14 cellular contexts compared by ENCODE assay signal in genomic region chr2:207241198-207241597, GRCh38.
A peak's percentile ranks its signal among the peaks of the same experiment; 100 is the strongest.
DNase-seq lines count a peak whose midpoint lies in the region; ATAC-seq lines count a peak whose summit lies in the region.
"Had no signal": no experiment of that assay in that cellular context is flagged by ENCODE, and none has a peak within 500 bp of the region (broad histone marks: within the 10 kb centered on the region; RNA-seq: fewer than 3 reads in every experiment).

No MANE protein-coding gene starts in this region.

- H3K36me3 Mint-ChIP-seq in activated T-helper 17 cell treated with anti-CD3 and anti-CD28 coated beads, Interleukin-2, amount 50 U/mL, for 72 hours (ENCODE audit: low read depth): no peaks in the 10 kb centered on the region
- H3K36me3 Mint-ChIP-seq: WTC11 had no signal

- peaks cover 9% of the 10 kb centered on the region for H3K4me1 Mint-ChIP-seq in activated T-helper 17 cell treated with anti-CD3 and anti-CD28 coated beads, Interleukin-2, amount 50 U/mL, for 72 hours

- peak; percentile 35 for ATAC-seq in HG02981 (IDR thresholded peaks at IDR 0.05; ENCODE audit: unreplicated experiment)
- peak; percentile 87 for ATAC-seq in activated T-helper 17 cell treated with anti-CD3 and anti-CD28 coated beads, Interleukin-2, amount 50 U/mL, for 72 hours (replicated peaks)
- no peak for ATAC-seq in HG03175 (IDR thresholded peaks at IDR 0.05; ENCODE audit: unreplicated experiment)
- ATAC-seq: left ventricle myocardium superior, WTC11 had no signal

- H3K9me3 Mint-ChIP-seq in activated T-helper 17 cell treated with anti-CD3 and anti-CD28 coated beads, Interleukin-2, amount 50 U/mL, for 72 hours: no peaks in the 10 kb centered on the region
- H3K9me3 Mint-ChIP-seq: WTC11 had no signal

- H3K27ac Mint-ChIP-seq in activated T-helper 17 cell treated with anti-CD3 and anti-CD28 coated beads, Interleukin-2, amount 50 U/mL, for 72 hours: no peak overlapping the region
- H3K27ac Mint-ChIP-seq: WTC11 had no signal

- H3K4me3 Mint-ChIP-seq in activated T-helper 17 cell treated with anti-CD3 and anti-CD28 coated beads, Interleukin-2, amount 50 U/mL, for 72 hours: no peak overlapping the region
- H3K4me3 Mint-ChIP-seq: WTC11 had no signal

- peak; percentile 49 to 68 for DNase-seq in activated CD4-positive, alpha-beta T cell treated with anti-CD3 and anti-CD28 coated beads, Interleukin-2, amount 50 U/mL, for 48 hours
- no peak for DNase-seq in activated CD4-positive, alpha-beta T cell treated with anti-CD3 and anti-CD28 coated beads for 4 hours
- DNase-seq in stimulated activated CD4-positive, alpha-beta T cell treated with anti-CD3 and anti-CD28 coated beads, Interleukin-2, amount 100 ng/mL, for 24 hours: peak; percentile 44 to 48
- no peak for DNase-seq in medulla oblongata (ENCODE audit: extremely low spot score)
- no peak for DNase-seq in superior temporal gyrus (ENCODE audit: extremely low spot score)
- DNase-seq: DMS153, glutamatergic neuron, left ventricle myocardium superior, NCI-H1436 treated with DMSO at 0.1 percent for 48 hours, nucleus accumbens had no signal

- no peaks in the 10 kb centered on the region for H3K27me3 Mint-ChIP-seq in activated T-helper 17 cell treated with anti-CD3 and anti-CD28 coated beads, Interleukin-2, amount 50 U/mL, for 72 hours

Comparison
In these comparisons a context has a peak if more than half of its experiments do, and no peak if none do; other contexts are left out.
1. DNase-seq: peak in activated CD4-positive, alpha-beta T cell treated with anti-CD3 and anti-CD28 coated beads, Interleukin-2, amount 50 U/mL, for 48 hours (2 of 2) and stimulated activated CD4-positive, alpha-beta T cell treated with anti-CD3 and anti-CD28 coated beads, Interleukin-2, amount 100 ng/mL, for 24 hours (2 of 2); none in activated CD4-positive, alpha-beta T cell treated with anti-CD3 and anti-CD28 coated beads for 4 hours (0 of 2), medulla oblongata (single experiment) and superior temporal gyrus (single experiment).